8 cellular contexts compared by ENCODE assay signal in the genomic region with DNA sequence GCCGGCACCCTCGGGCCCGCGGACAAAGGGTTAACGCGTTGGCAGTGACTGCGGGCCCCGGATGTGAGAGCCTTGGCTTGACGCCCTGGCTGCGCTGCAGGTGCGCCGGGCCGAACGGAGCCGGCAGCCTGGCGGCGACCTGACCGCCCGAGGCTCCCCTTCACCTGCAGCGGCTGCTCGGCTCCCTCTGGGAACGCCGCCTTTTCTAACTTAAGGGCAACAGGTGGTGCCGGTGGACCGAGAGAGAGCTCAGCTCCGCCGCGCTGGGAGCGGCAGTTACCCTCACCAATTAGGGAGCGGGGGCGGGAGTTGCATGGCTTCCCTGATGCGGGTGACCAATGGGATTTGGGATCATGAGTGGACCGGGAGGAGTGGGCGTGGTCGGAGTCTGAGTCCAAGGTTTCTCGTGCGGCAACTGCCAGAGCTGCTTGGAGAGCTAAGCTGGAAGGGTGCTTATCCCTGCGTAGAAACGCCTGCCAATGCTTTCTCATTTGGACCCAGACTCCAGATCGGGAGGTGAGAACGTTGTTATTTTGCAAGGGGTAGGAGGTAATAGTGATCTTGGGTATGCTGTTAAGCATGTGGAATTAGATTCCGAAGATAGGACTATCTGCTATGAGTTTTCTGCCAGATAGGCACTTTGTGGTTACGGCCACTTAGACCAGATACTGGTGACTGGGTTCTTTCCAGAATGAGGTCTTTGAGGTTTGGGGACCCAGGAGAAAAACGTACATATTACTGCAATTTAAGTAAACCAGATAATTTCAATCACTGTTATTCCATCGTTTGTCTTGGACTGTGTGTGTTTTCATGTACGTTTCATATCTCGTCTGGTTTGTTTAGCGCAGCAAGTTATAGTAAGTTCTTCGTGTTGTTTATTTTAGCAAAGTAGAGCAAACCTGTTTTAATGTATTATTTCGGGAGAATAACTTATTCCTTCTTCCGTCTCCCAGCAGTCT. TPM values are rescaled to one million over a fixed set of nuclear protein-coding genes. Genes with fewer than 3 reads are reported as not detected.
A peak's percentile ranks its signal among the peaks of the same experiment; 100 is the strongest.
DNase-seq lines count a peak whose midpoint lies in the region; ATAC-seq and TF ChIP-seq lines count a peak whose summit lies in the region.

A gene with protein sequence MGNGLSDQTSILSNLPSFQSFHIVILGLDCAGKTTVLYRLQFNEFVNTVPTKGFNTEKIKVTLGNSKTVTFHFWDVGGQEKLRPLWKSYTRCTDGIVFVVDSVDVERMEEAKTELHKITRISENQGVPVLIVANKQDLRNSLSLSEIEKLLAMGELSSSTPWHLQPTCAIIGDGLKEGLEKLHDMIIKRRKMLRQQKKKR (plus strand): TSS at position 421 of the 959 bp plus-strand sequence. CDS start 622 bp downstream, outside the sequence.

- peak within 1 kb of the TSS; percentile 90 for H3K4me3 Mint-ChIP-seq in natural killer cell

- H3K27ac Mint-ChIP-seq in natural killer cell, result peak within 1 kb of the TSS; percentile 96 to 99

- H3K9me3 Mint-ChIP-seq in natural killer cell, result peaks cover 0 to 2% of the 10 kb centered on the region in 2 donors

- peak; percentile 34 to 58 (median 43) for ATAC-seq in natural killer cell

- intact Hi-C loops in natural killer cell (cut with micrococcal nuclease), result loop anchor here (5.0 kb wide), 2 partner anchors 475 to 1165 kb away; a partner anchor contains a TSS

- DNase-seq in Daoy (ENCODE audit: low read depth) (peak; percentile 99), GOT3 (lab: John Stamatoyannopoulos, UW) (peak; percentile 93), SHP77 (lab: John Stamatoyannopoulos, UW) (peak; percentile 100), fibroblast of pulmonary artery (ENCODE audit: low read depth) (peak; percentile 99), natural killer cell (peak; percentile 75)
- DNase-seq in activated effector memory CD4-positive, alpha-beta T cell treated with anti-CD3 and anti-CD28 coated beads, Interleukin-2, amount 50 U/mL, for 16 hours, result peak; percentile 94
- peak; percentile 73 to 92 (median 85) for DNase-seq in stimulated activated naive CD4-positive, alpha-beta T cell (lab: John Stamatoyannopoulos, UW)

- H3K27me3 Mint-ChIP-seq in natural killer cell (ENCODE audit: low read depth in 2 of 2), result no peaks in the 10 kb centered on the region

- H3K36me3 Mint-ChIP-seq in natural killer cell, result no peaks in the 10 kb centered on the region

- peaks cover 17 to 28% of the 10 kb centered on the region in 2 donors for H3K4me1 Mint-ChIP-seq in natural killer cell

- H3K4me3 ChIP-seq in fibroblast of pulmonary artery (replicated peaks; ENCODE audit: low read depth, low read length), result peak within 1 kb of the TSS; percentile 67

- peak; percentile 51 for TF ChIP-seq CTCF in LNCAP (IDR thresholded peaks at IDR 0.05)
- peak; percentile 36 for TF ChIP-seq CTCF in fibroblast of pulmonary artery (IDR thresholded peaks at IDR 0.05; ENCODE audit: low read length, missing control alignments)
- no peak for TF ChIP-seq CTCF in natural killer cell (IDR thresholded peaks at IDR 0.05)

RNA-seq across cellular contexts. Expression of the gene that starts here (rescaled TPM):
- total RNA-seq in Daoy (2014; rRNA removed; shearing (Covaris generic)), result 27.2 and 38.5 TPM in 2 replicates
- 10 to 100 TPM; 54.7 to 81.4 (median 55.5) TPM for total RNA-seq in natural killer cell

Comparison
In these comparisons a context has a peak if more than half of its experiments do, and no peak if none do; other contexts are left out.
1. Peak in every context shown above with its lines: DNase-seq, ATAC-seq and H3K4me3 ChIP-seq.